In the genomic region with DNA sequence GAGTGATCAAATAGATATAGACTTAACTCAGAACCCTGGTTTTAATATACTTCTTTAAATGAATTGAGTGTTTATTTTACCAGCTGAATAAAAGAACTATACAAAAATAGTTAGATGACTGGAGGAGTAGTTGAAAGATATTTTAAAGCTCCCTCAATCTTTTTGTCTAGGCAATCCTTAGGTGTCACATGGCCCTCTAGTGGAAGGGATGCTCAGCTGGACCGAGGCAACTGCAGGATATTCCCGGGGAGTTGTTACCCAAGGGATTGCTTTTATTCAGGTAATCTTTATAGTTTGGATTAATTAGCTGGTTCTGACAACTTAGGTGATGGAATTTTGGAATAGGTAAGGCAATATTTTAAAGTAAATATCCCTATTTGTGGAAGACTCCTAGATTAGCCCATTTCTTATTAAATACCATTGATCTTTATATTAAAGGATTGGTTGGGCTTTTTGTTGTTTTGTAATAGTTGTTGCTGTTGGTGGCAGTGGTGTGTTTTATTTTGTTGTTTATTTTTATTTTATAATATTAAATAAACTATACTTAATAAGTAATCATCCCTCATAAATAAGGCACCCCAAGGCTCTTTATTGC, we compare ENCODE assay signal across 8 cellular contexts. TPM values are rescaled to one million over a fixed set of nuclear protein-coding genes. Genes with fewer than 3 reads are reported as not detected.
DNase-seq lines count a peak whose midpoint lies in the region; ATAC-seq and TF ChIP-seq lines count a peak whose summit lies in the region.

No MANE protein-coding gene starts in this region.

- no peaks in the 10 kb centered on the region for H3K36me3 ChIP-seq in mucosa of descending colon (ENCODE audit: low read depth)

- intact Hi-C loops in mucosa of descending colon (cut with DNase I, micrococcal nuclease), result no loop called here

- DNase-seq in NCI-H1417 (lab: John Stamatoyannopoulos, UW), result peak; percentile 8 to 64 (median 24)
- DNase-seq in NCI-H1417 treated with DMSO at 0.1 percent for 48 hours (lab: John Stamatoyannopoulos, UW), result no peak
- peak; percentile 20 for DNase-seq in NCI-H1105 (lab: John Stamatoyannopoulos, UW)
- peak; percentile 6 for DNase-seq in cerebellum (ENCODE audit: low spot score)
- DNase-seq in mucosa of descending colon, result peak in 2 of 3 donors; percentile 30 to 37
- DNase-seq in NOMO-1 (lab: John Stamatoyannopoulos, UW; ENCODE audit: unreplicated experiment in 2 of 2), result no peak

- no peaks in the 10 kb centered on the region for H3K9me3 ChIP-seq in mucosa of descending colon

- peak; percentile 38 for ATAC-seq in mucosa of descending colon
- ATAC-seq in GM21360 (IDR thresholded peaks at IDR 0.05; ENCODE audit: unreplicated experiment), result no peak
- ATAC-seq in HG02798 (IDR thresholded peaks at IDR 0.05; ENCODE audit: poor library complexity, unreplicated experiment), result no peak

- H3K4me3 ChIP-seq in mucosa of descending colon, result no peak overlapping the region

- peak; percentile 21 for TF ChIP-seq CTCF in mucosa of descending colon (IDR thresholded peaks at IDR 0.05)

- no peaks in the 10 kb centered on the region for H3K4me1 ChIP-seq in mucosa of descending colon (ENCODE audit: low read depth)

RNA-seq across cellular contexts. Expression of a gene that starts 57.1 kb away (rescaled TPM):
- total RNA-seq in cerebellum (222 TPM), mucosa of descending colon (10 to 100 TPM; 17.4 to 39.0 (median 25.7) TPM)

RNA-seq across cellular contexts. Expression of a gene that starts 57.8 kb away (rescaled TPM):
- total RNA-seq in cerebellum, result 50.0 TPM
- total RNA-seq in mucosa of descending colon, result 10 to 100 TPM in 1 of 3 donors, 1 to 10 TPM in 2; 2.5 to 13.1 (median 6.5) TPM

Comparison
In these comparisons a context has a peak if more than half of its experiments do, and no peak if none do; other contexts are left out.
1. DNase-seq: peak in NCI-H1417 (3 of 3), NCI-H1105 (single experiment), cerebellum (single experiment) and mucosa of descending colon (2 of 3); none in NCI-H1417 treated with DMSO at 0.1 percent for 48 hours (single experiment) and NOMO-1 (0 of 2).